ENCODE assay signal across 12 cellular contexts in genomic region chr7:70598976-70599375, GRCh38.
DNase-seq lines count a peak whose midpoint lies in the region; ATAC-seq, FAIRE-seq and TF ChIP-seq lines count a peak whose summit lies in the region.
"Had no signal": no experiment of that assay in that cellular context is flagged by ENCODE, and none has a peak within 500 bp of the region (broad histone marks: within the 10 kb centered on the region; RNA-seq: fewer than 3 reads in every experiment).

No MANE protein-coding gene starts in this region.

- H3K4me1 ChIP-seq in HEK293 (ENCODE audit: control insufficient read depth, insufficient read depth, low read length) (peaks cover 12% of the 10 kb centered on the region), esophagus (ENCODE audit: control insufficient read depth in 2 of 2, insufficient read depth in 2 of 2, low read length in 1 of 2) (peaks cover 0 to 5% of the 10 kb centered on the region in 2 donors), smooth muscle cell (ENCODE audit: low read depth) (peaks cover 14% of the 10 kb centered on the region)

- no peak overlapping the region for H2AFZ ChIP-seq in smooth muscle cell (ENCODE audit: low read depth)

- H3K4me2 ChIP-seq in smooth muscle cell: no peak overlapping the region

- CTCF ChIA-PET in HEK293 (lab: Yijun Ruan, JAX): interaction anchor here (0.9 to 1.0 kb wide), 2 partner anchors 11 to 100 kb away, joined by 3 to 5 read pairs; no protein-coding TSS in a partner anchor

- H3F3A ChIP-seq in smooth muscle cell (ENCODE audit: low read depth): no peaks in the 10 kb centered on the region

- H3K27me3 ChIP-seq in esophagus (ENCODE audit: control insufficient read depth in 1 of 2, insufficient read depth in 2 of 2, low read length in 2 of 2): no peaks in the 10 kb centered on the region
- peaks cover 54% of the 10 kb centered on the region for H3K27me3 ChIP-seq in smooth muscle cell (ENCODE audit: low read depth)
- H3K27me3 ChIP-seq: vagina had no signal

- no peak overlapping the region for H3K9ac ChIP-seq in smooth muscle cell (ENCODE audit: low read depth)

- POLR2A ChIA-PET in HEK293 (lab: Yijun Ruan, JAX): interaction anchor here (0.6 to 1.1 kb wide), 2 partner anchors 31 to 95 kb away, joined by 3 read pairs; no protein-coding TSS in a partner anchor

- no peak for ATAC-seq in GM21723 (IDR thresholded peaks at IDR 0.05; ENCODE audit: unreplicated experiment)

- no peak for TF ChIP-seq POLR2A in GM12891 (IDR thresholded peaks at IDR 0.05; ENCODE audit: low read depth, low read length)

- 48 to 50% methylated on average over 2 of the region's 2 CpGs for WGBS in esophagus, 2 donors
- 52% methylated on average over 2 of the region's 2 CpGs for WGBS in smooth muscle cell (ENCODE audit: low lambda C conversion rate)

- TF ChIP-seq CTCF in HEK293 (tag by site-specific recombination; IDR thresholded peaks at IDR 0.05) (no peak), smooth muscle cell (IDR thresholded peaks at IDR 0.05; ENCODE audit: borderline replicate concordance, insufficient read depth, poor library complexity, severe bottlenecking) (no peak)

- H3K4me3 ChIP-seq in HEK293 (ENCODE audit: low read depth, low read length) (no peak overlapping the region), esophagus (ENCODE audit: low read depth in 1 of 2, low read length in 2 of 2) (no peak overlapping the region), smooth muscle cell (no peak overlapping the region)
- H3K4me3 ChIP-seq: vagina had no signal

- H3K9me3 ChIP-seq in HEK293 (ENCODE audit: control insufficient read depth, insufficient read depth, low read depth, low read length): 0 out of 2 replicates have a peak, but pooled peaks cover 2% of the 10 kb centered on the region
- H3K9me3 ChIP-seq in esophagus (ENCODE audit: control insufficient read depth in 2 of 2, insufficient read depth in 1 of 2, low read depth in 1 of 2, low read length in 1 of 2): no peaks in the 10 kb centered on the region
- H3K9me3 ChIP-seq in smooth muscle cell (replicated peaks; ENCODE audit: low read depth): no peaks in the 10 kb centered on the region
- H3K9me3 ChIP-seq: vagina had no signal

- no peaks in the 10 kb centered on the region for H3K79me2 ChIP-seq in smooth muscle cell (ENCODE audit: low read depth)

- H3K27ac ChIP-seq in HEK293 (ENCODE audit: extremely low read depth, low read depth, low read length) (no peak overlapping the region), esophagus (ENCODE audit: low read depth in 2 of 2, low read length in 1 of 2) (peak overlapping the region; percentile 89 to 92), smooth muscle cell (ENCODE audit: low read depth) (peak overlapping the region; percentile 7)
- H3K27ac ChIP-seq: vagina had no signal

- H3K36me3 ChIP-seq in HEK293 (ENCODE audit: control insufficient read depth in 2 of 2, insufficient read depth in 1 of 2, low read length in 2 of 2) (no peaks in the 10 kb centered on the region), esophagus (ENCODE audit: control insufficient read depth in 2 of 2, insufficient read depth in 2 of 2, low read length in 1 of 2) (no peaks in the 10 kb centered on the region), smooth muscle cell (ENCODE audit: low read depth) (no peaks in the 10 kb centered on the region)
- H3K36me3 ChIP-seq: vagina had no signal

- DNase-seq in NCI-H2196 treated with DMSO at 0.1 percent for 48 hours (lab: John Stamatoyannopoulos, UW; ENCODE audit: unreplicated experiment) (peak; percentile 50), smooth muscle cell (lab: John Stamatoyannopoulos, UW; ENCODE audit: unreplicated experiment) (no peak), GM12891 (ENCODE audit: insufficient read length, low spot score) (no peak), mesenteric fat pad (ENCODE audit: low spot score) (no peak)
- DNase-seq: activated effector memory CD4-positive, alpha-beta T cell treated with Interleukin-2 at 50 U/mL for 16 hours; DND-41; mesendoderm; NCI-H524 treated with DMSO at 0.1 percent for 48 hours had no signal

- FAIRE-seq in GM12891 (lab: Jason Lieb, UNC): no peak

- H4K20me1 ChIP-seq in smooth muscle cell (ENCODE audit: low read depth): no peaks in the 10 kb centered on the region

TF ChIP-seq in HEK293, 187 proteins besides CTCF, POLR2A, EP300 and RAD21:
- TF ChIP-seq ZNF366 (tag by site-specific recombination; conservative IDR thresholded peaks at IDR 0.05): 0 out of 2 replicates have a peak, but pooled peaks have one; percentile 12
- peak; percentile 44; the same call in 1 of the 2 replicates for TF ChIP-seq ZNF394 (tag by site-specific recombination; IDR thresholded peaks at IDR 0.05; ENCODE audit: borderline replicate concordance)
- TF ChIP-seq ZNF311 (tag by site-specific recombination; IDR thresholded peaks at IDR 0.05; ENCODE audit: borderline replicate concordance): no peak
- 0 out of 2 replicates have a peak, but pooled peaks have one; percentile 21 for TF ChIP-seq ZEB2 (tag by site-specific recombination; IDR thresholded peaks at IDR 0.05)
- TF ChIP-seq BCL11B (tag by site-specific recombination; IDR thresholded peaks at IDR 0.05; ENCODE audit: low read depth): no peak
- 0 out of 2 replicates have a peak, but pooled peaks have one; percentile 18 for TF ChIP-seq IKZF3 (tag by site-specific recombination; IDR thresholded peaks at IDR 0.05)
TF ChIP-seq in HEK293: peak in this region for 4.

TF ChIP-seq in GM12891, 5 proteins besides CTCF, POLR2A, EP300 and RAD21:
- TF ChIP-seq POU2F2 (IDR thresholded peaks at IDR 0.05; ENCODE audit: low read depth, low read length) (no peak), TAF1 (IDR thresholded peaks at IDR 0.05; ENCODE audit: low read depth, low read length) (no peak), POLR2AphosphoS5 (IDR thresholded peaks at IDR 0.05; ENCODE audit: low read depth, low read length) (no peak)
